In the genomic region with DNA sequence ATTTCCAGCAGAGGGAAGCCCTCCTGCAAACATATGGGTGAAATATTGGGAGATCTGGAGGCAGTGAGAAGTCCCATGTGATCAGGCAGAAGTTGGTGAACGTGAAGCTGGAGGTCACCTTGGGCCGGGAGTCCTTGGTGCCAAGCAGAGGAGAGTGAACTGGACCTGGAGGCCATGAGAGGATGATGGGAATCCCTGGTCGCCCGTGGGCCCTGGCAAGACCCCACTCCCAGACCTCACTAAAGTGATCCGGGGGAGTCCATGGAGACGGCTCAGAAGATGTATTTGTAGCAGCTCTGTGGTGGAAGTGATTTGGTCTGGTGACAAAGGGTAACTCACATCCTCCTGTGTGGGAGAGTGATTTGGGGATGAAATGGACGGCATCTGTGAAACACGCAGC, we compare ENCODE assay signal across 21 cellular contexts.
"Had no signal": no experiment of that assay in that cellular context is flagged by ENCODE, and none has a peak within 500 bp of the region (broad histone marks: within the 10 kb centered on the region; RNA-seq: fewer than 3 reads in every experiment).

No MANE protein-coding gene starts in this region.

- H3K4me1 Mint-ChIP-seq: activated CD4-positive, alpha-beta memory T cell treated with anti-CD3 and anti-CD28 coated beads, Interleukin-2, amount 10 ng/mL, durations not matched to agents 7 days and 5 days; activated CD4-positive, alpha-beta T cell treated with anti-CD3 and anti-CD28 coated beads, Interleukin-2, amount 10 ng/mL, durations not matched to agents 24 days and 14 days; activated naive CD4-positive, alpha-beta T cell treated with anti-CD3 and anti-CD28 coated beads, Interleukin-2, amount 50 U/mL, for 24 hours; activated naive CD8-positive, alpha-beta T cell treated with anti-CD3 and anti-CD28 coated beads, Interleukin-2, amount 50 U/mL, for 24 hours had no signal

- H3K9me3 ChIP-seq: lower lobe of right lung, right lobe of liver, tibial artery had no signal

- H3K27ac ChIP-seq: lower lobe of right lung, right lobe of liver, skin epidermis, tibial artery, VCaP had no signal

- H3K4me1 ChIP-seq: lower lobe of right lung, right lobe of liver had no signal

- H3K27ac Mint-ChIP-seq: activated CD4-positive, alpha-beta memory T cell treated with anti-CD3 and anti-CD28 coated beads, Interleukin-2, amount 10 ng/mL, durations not matched to agents 7 days and 5 days; activated CD4-positive, alpha-beta T cell treated with anti-CD3 and anti-CD28 coated beads, Interleukin-2, amount 10 ng/mL, durations not matched to agents 24 days and 14 days; activated naive CD4-positive, alpha-beta T cell treated with anti-CD3 and anti-CD28 coated beads, Interleukin-2, amount 50 U/mL, for 24 hours; activated naive CD8-positive, alpha-beta T cell treated with anti-CD3 and anti-CD28 coated beads, Interleukin-2, amount 50 U/mL, for 24 hours; activated T-cell treated with anti-CD3 and anti-CD28 coated beads, Interleukin-2, amount 50 U/mL, for 24 hours; naive thymus-derived CD8-positive, alpha-beta T cell; stimulated activated effector memory CD8-positive, alpha-beta T cell treated with anti-CD3 and anti-CD28 coated beads, Interleukin-12 subunit alpha, Interleukin-12 subunit beta, amount 100 ng/mL, for 72 hours had no signal

- H3K27me3 Mint-ChIP-seq: activated CD4-positive, alpha-beta memory T cell treated with anti-CD3 and anti-CD28 coated beads, Interleukin-2, amount 10 ng/mL, durations not matched to agents 7 days and 5 days; activated CD4-positive, alpha-beta T cell treated with anti-CD3 and anti-CD28 coated beads, Interleukin-2, amount 10 ng/mL, durations not matched to agents 24 days and 14 days; progenitor cell of endocrine pancreas had no signal

- H3K4me3 ChIP-seq: lower lobe of right lung, right lobe of liver, skin epidermis, tibial artery had no signal

- DNase-seq: activated CD4-positive, alpha-beta memory T cell treated with anti-CD3 and anti-CD28 coated beads, Interleukin-2, amount 10 ng/mL, durations not matched to agents 7 days and 5 days; activated CD4-positive, alpha-beta T cell treated with anti-CD3 and anti-CD28 coated beads, Interleukin-2, amount 10 ng/mL, durations not matched to agents 24 days and 14 days; activated CD8-positive, alpha-beta memory T cell treated with anti-CD3 and anti-CD28 coated beads, Interleukin-2, amount 50 U/mL, for 48 hours; activated gamma-delta T cell; activated naive CD8-positive, alpha-beta T cell treated with anti-CD3 and anti-CD28 coated beads, Interleukin-2, amount 50 U/mL, for 24 hours; activated T-cell treated with anti-CD3 and anti-CD28 coated beads, Interleukin-2, amount 50 U/mL, for 24 hours; amygdala; central memory CD4-positive, alpha-beta T cell; foreskin fibroblast; lower lobe of right lung; mesenchymal stem cell; naive thymus-derived CD8-positive, alpha-beta T cell; stimulated activated CD4-positive, alpha-beta T cell treated with anti-CD3 and anti-CD28 coated beads, Interleukin-4, amount 100 ng/mL, for 24 hours; stimulated activated naive CD8-positive, alpha-beta T cell treated with anti-CD3 and anti-CD28 coated beads, Interleukin-15, amount 100 ng/mL, for 72 hours; tibial artery had no signal

- H3K27me3 ChIP-seq: right lobe of liver had no signal

- H3K9me3 Mint-ChIP-seq: activated CD4-positive, alpha-beta memory T cell treated with anti-CD3 and anti-CD28 coated beads, Interleukin-2, amount 10 ng/mL, durations not matched to agents 7 days and 5 days; activated CD4-positive, alpha-beta T cell treated with anti-CD3 and anti-CD28 coated beads, Interleukin-2, amount 10 ng/mL, durations not matched to agents 24 days and 14 days; activated naive CD4-positive, alpha-beta T cell treated with anti-CD3 and anti-CD28 coated beads, Interleukin-2, amount 50 U/mL, for 24 hours; activated naive CD8-positive, alpha-beta T cell treated with anti-CD3 and anti-CD28 coated beads, Interleukin-2, amount 50 U/mL, for 24 hours; activated T-cell treated with anti-CD3 and anti-CD28 coated beads, Interleukin-2, amount 50 U/mL, for 24 hours; naive thymus-derived CD8-positive, alpha-beta T cell; stimulated activated effector memory CD8-positive, alpha-beta T cell treated with anti-CD3 and anti-CD28 coated beads, Interleukin-12 subunit alpha, Interleukin-12 subunit beta, amount 100 ng/mL, for 72 hours; stimulated activated naive CD8-positive, alpha-beta T cell treated with anti-CD3 and anti-CD28 coated beads, Interleukin-15, amount 100 ng/mL, for 72 hours had no signal

- H3K4me3 Mint-ChIP-seq: activated CD4-positive, alpha-beta memory T cell treated with anti-CD3 and anti-CD28 coated beads, Interleukin-2, amount 10 ng/mL, durations not matched to agents 7 days and 5 days; activated CD4-positive, alpha-beta T cell treated with anti-CD3 and anti-CD28 coated beads, Interleukin-2, amount 10 ng/mL, durations not matched to agents 24 days and 14 days; activated naive CD4-positive, alpha-beta T cell treated with anti-CD3 and anti-CD28 coated beads, Interleukin-2, amount 50 U/mL, for 24 hours; activated naive CD8-positive, alpha-beta T cell treated with anti-CD3 and anti-CD28 coated beads, Interleukin-2, amount 50 U/mL, for 24 hours; activated T-cell treated with anti-CD3 and anti-CD28 coated beads, Interleukin-2, amount 50 U/mL, for 24 hours; naive thymus-derived CD8-positive, alpha-beta T cell; stimulated activated effector memory CD8-positive, alpha-beta T cell treated with anti-CD3 and anti-CD28 coated beads, Interleukin-12 subunit alpha, Interleukin-12 subunit beta, amount 100 ng/mL, for 72 hours; stimulated activated naive CD8-positive, alpha-beta T cell treated with anti-CD3 and anti-CD28 coated beads, Interleukin-15, amount 100 ng/mL, for 72 hours had no signal

- H3K36me3 Mint-ChIP-seq: activated naive CD4-positive, alpha-beta T cell treated with anti-CD3 and anti-CD28 coated beads, Interleukin-2, amount 50 U/mL, for 24 hours; naive thymus-derived CD8-positive, alpha-beta T cell; stimulated activated effector memory CD8-positive, alpha-beta T cell treated with anti-CD3 and anti-CD28 coated beads, Interleukin-12 subunit alpha, Interleukin-12 subunit beta, amount 100 ng/mL, for 72 hours had no signal

- H3K36me3 ChIP-seq: lower lobe of right lung, right lobe of liver had no signal
